ENCODE assay signal across 1 cellular context in genomic region chr3:50607271-50608091, GRCh38.
TF ChIP-seq lines count a peak whose summit lies in the region.

No MANE protein-coding gene starts in this region.

TF ChIP-seq in K562, 482 proteins besides CTCF, POLR2A, EP300 and RAD21 (continued from another document):
- TF ChIP-seq ZNF592 (IDR thresholded peaks at IDR 0.05) (no peak), EP400 (IDR thresholded peaks at IDR 0.05) (0 out of 2 replicates have a peak, but pooled peaks have one; percentile 19), TCF3 (CRISPR knock-in tag; IDR thresholded peaks at IDR 0.05) (0 out of 2 replicates have a peak, but pooled peaks have one; percentile 16), RFX1 (IDR thresholded peaks at IDR 0.05) (no peak), MEF2D (tag; conservative IDR thresholded peaks at IDR 0.05; ENCODE audit: low read depth) (no peak), GATAD2B (IDR thresholded peaks at IDR 0.05; ENCODE audit: borderline replicate concordance) (no peak), ZKSCAN8 (CRISPR knock-in tag; IDR thresholded peaks at IDR 0.05) (no peak), BCOR (IDR thresholded peaks at IDR 0.05) (no peak), KAT7 (CRISPR knock-in tag; IDR thresholded peaks at IDR 0.05; ENCODE audit: borderline replicate concordance) (0 out of 2 replicates have a peak, but pooled peaks have one; percentile 45), HIVEP1 (CRISPR knock-in tag; IDR thresholded peaks at IDR 0.05) (no peak), SRSF9 (IDR thresholded peaks at IDR 0.05; ENCODE audit: borderline replicate concordance, low read depth, low read length) (no peak)
